Comparison of ENCODE assay signal across 7 cellular contexts in the genomic region with DNA sequence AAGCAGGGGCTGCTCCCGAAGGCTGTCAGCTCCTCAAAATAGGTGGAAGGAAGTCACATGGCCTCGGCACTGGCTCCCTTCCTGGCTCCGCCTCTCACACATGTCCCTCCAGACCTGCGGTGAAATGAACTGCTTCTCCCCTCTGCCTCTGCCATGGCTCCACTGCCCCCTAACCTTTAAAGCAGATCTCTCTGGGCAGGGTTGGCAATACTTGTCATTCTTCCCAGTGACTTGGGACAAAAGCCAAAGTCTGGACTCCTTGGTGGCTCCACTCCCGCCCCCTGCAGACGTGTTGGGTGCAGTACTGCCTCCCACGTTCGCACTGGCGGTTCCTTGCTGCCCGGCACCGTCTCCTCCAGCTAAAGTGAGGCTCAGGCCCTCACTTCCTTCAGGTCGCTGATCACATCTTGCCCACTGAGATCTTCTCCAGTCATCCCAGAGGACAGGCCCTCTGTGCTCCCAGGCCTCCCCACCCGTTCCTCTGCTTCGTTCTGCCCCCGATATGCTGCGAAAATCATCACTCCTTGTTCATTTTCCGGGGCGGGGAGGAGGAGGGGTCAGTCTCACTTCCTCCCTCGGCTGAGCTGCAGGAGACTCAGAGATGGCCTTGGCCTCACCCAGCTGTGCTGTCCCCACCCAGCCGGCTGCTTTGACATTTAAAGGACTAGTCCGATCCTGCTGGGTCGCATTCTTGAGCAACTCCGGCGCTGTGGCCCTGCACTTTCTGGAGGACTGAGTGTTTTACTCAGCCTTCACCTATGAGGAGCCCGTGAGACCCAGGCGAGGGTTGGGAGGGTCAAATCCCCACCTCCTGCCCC.
A peak's percentile ranks its signal among the peaks of the same experiment; 100 is the strongest.
DNase-seq lines count a peak whose midpoint lies in the region; ATAC-seq, FAIRE-seq and TF ChIP-seq lines count a peak whose summit lies in the region.

No MANE protein-coding gene starts in this region.

- intact Hi-C loops in HCT116 (cut with micrococcal nuclease) (loop anchor here (1.0 to 5.0 kb wide), 3 partner anchors 209 to 494 kb away; no protein-coding TSS in a partner anchor), left colon (cut with DNase I, micrococcal nuclease) (no loop called here)

- peak overlapping the region; percentile 33 to 53 for H3K4me3 ChIP-seq in HCT116 (replicated peaks in 1 of 2; ENCODE audit: low read depth in 1 of 2, low read length in 2 of 2)

- peak; percentile 72 for TF ChIP-seq RAD21 in HCT116 (IDR thresholded peaks at IDR 0.05; ENCODE audit: low read depth)

- H4K20me1 ChIP-seq in HCT116 (ENCODE audit: insufficient read depth): no peaks in the 10 kb centered on the region

- peak overlapping the region; percentile 47 for H3K9ac ChIP-seq in HCT116 (ENCODE audit: low read length)

- peak overlapping the region; percentile 60 for H3K27ac ChIP-seq in HCT116 (ENCODE audit: low read depth, low read length)
- peak overlapping the region; percentile 67 for H3K27ac ChIP-seq in VCaP

- no peaks in the 10 kb centered on the region for H3K9me3 ChIP-seq in HCT116 (ENCODE audit: control insufficient read depth in 1 of 2, insufficient read depth in 1 of 2, low read depth in 1 of 2, low read length in 2 of 2)

- ATAC-seq in HCT116 (peak; percentile 89), left colon (peak; percentile 88)

- H2AFZ ChIP-seq in HCT116 (ENCODE audit: low read depth, low read length, poor library complexity, severe bottlenecking): no peak overlapping the region

- peaks cover 12 to 21% of the 10 kb centered on the region in 2 experiments for H3K4me1 ChIP-seq in HCT116 (ENCODE audit: control insufficient read depth in 1 of 2, insufficient read depth in 2 of 2, low read length in 2 of 2)

- no peaks in the 10 kb centered on the region for H3K27me3 ChIP-seq in HCT116 (ENCODE audit: insufficient read depth, low read length)

- TF ChIP-seq POLR2A in GM12891 (IDR thresholded peaks at IDR 0.05; ENCODE audit: low read depth, low read length): peak; percentile 48; the same call in 1 of the 2 replicates
- TF ChIP-seq POLR2A in HCT116 (IDR thresholded peaks at IDR 0.05; ENCODE audit: borderline replicate concordance, extremely low read depth, insufficient read depth, insufficient read length): no peak

- POLR2A ChIA-PET in HCT116 (lab: Charles Lee): interaction anchor here (1.4 kb wide), 1 partner anchor 476 kb away, joined by 4 read pairs; no protein-coding TSS in a partner anchor

- DNase-seq in GM12891 (ENCODE audit: insufficient read length, low spot score): peak; percentile 56
- peak; percentile 57 for DNase-seq in HCT116 (ENCODE audit: low read depth, low spot score)
- DNase-seq in LoVo (ENCODE audit: low spot score): peak; percentile 65
- DNase-seq in cerebellum (ENCODE audit: low spot score): peak; percentile 74
- DNase-seq in left colon: peak; percentile 77 to 87
- DNase-seq in stimulated activated CD4-positive, alpha-beta T cell treated with anti-CD3 and anti-CD28 coated beads, Interleukin-2, amount 100 ng/mL, for 48 hours: peak; percentile 25 to 51

- RAD21 ChIA-PET in HCT116 (lab: Charles Lee; ENCODE audit: low non-redundant PET in 1 of 2, low total read pairs in 2 of 2, uncharacterized antibody in 2 of 2, unreplicated experiment in 2 of 2): interaction anchor here in 1 of 2 experiments (0.5 kb wide), 1 partner anchor 447 kb away, joined by 3 read pairs; no protein-coding TSS in a partner anchor

- H3K4me2 ChIP-seq in HCT116 (ENCODE audit: low read length): peak overlapping the region; percentile 83

- no peaks in the 10 kb centered on the region for H3K79me2 ChIP-seq in HCT116 (ENCODE audit: insufficient read depth, low read length)

- CTCF ChIA-PET in HCT116 (lab: Charles Lee): interaction anchor here (1.3 to 2.4 kb wide), 2 partner anchors 199 to 476 kb away, joined by 3 to 15 read pairs; no protein-coding TSS in a partner anchor

- TF ChIP-seq CTCF in HCT116 (IDR thresholded peaks at IDR 0.05 in 2 of 3, conservative IDR thresholded peaks at IDR 0.05 in 1 of 3; ENCODE audit: borderline replicate concordance in 1 of 3, insufficient read depth in 1 of 3, low read depth in 2 of 3, low read length in 2 of 3): peak; percentile 30 to 57 (median 55); a peak in 5 of 6 replicates
- TF ChIP-seq CTCF in VCaP (conservative IDR thresholded peaks at IDR 0.05): peak; percentile 76

- peak; percentile 91 for FAIRE-seq in GM12891 (lab: Jason Lieb, UNC)

- BruUV-seq in HCT116 (replicated peaks; lab: Mats Ljungman, UMichigan): no TSS peak

- H3K9me2 ChIP-seq in HCT116 (ENCODE audit: insufficient read depth): no peaks in the 10 kb centered on the region

- no peaks in the 10 kb centered on the region for H3K36me3 ChIP-seq in HCT116 (ENCODE audit: control insufficient read depth in 1 of 2, insufficient read depth in 2 of 2, low read length in 2 of 2)

TF ChIP-seq in GM12891, 5 proteins besides CTCF, POLR2A, EP300 and RAD21:
- TF ChIP-seq POLR2AphosphoS5 (IDR thresholded peaks at IDR 0.05; ENCODE audit: low read depth, low read length) (peak; percentile 68; the same call in 1 of the 2 replicates), SPI1 (IDR thresholded peaks at IDR 0.05; ENCODE audit: low read depth, low read length) (peak; percentile 92), TAF1 (IDR thresholded peaks at IDR 0.05; ENCODE audit: low read depth, low read length) (no peak)

TF ChIP-seq in HCT116, 20 proteins besides CTCF, POLR2A, EP300 and RAD21:
- TF ChIP-seq SRF (IDR thresholded peaks at IDR 0.05; ENCODE audit: low read depth): no peak
- peak; percentile 61 for TF ChIP-seq POLR2AphosphoS5 (IDR thresholded peaks at IDR 0.05; ENCODE audit: low read depth, low read length)
- TF ChIP-seq ZFX (IDR thresholded peaks at IDR 0.05): peak; percentile 23; the same call in 1 of the 2 replicates
- no peak for TF ChIP-seq SP1 (IDR thresholded peaks at IDR 0.05; ENCODE audit: low read depth)
- peak; percentile 29; the same call in 1 of the 2 replicates for TF ChIP-seq EGR1 (IDR thresholded peaks at IDR 0.05; ENCODE audit: low read depth)
- peak; percentile 62 for TF ChIP-seq TCF7L2 (IDR thresholded peaks at IDR 0.05; ENCODE audit: borderline replicate concordance, extremely low read depth, insufficient read depth, insufficient read length)
- no peak for TF ChIP-seq CBX3 (IDR thresholded peaks at IDR 0.05; ENCODE audit: low read depth)

Comparison
In these comparisons a context has a peak if more than half of its experiments do, and no peak if none do; other contexts are left out.
1. Peak in every context shown above with its lines: DNase-seq, ATAC-seq, H3K4me3 ChIP-seq and H3K27ac ChIP-seq.